In genomic region chr17:70653850-70654249, GRCh38 we compare ENCODE assay signal across 31 cellular contexts.
"Had no signal": no experiment of that assay in that cellular context is flagged by ENCODE, and none has a peak within 500 bp of the region (broad histone marks: within the 10 kb centered on the region; RNA-seq: fewer than 3 reads in every experiment).

No MANE protein-coding gene starts in this region.

- H3K27me3 ChIP-seq: brain microvascular endothelial cell, Peyer's patch, SJSA1 had no signal

- H3K27ac Mint-ChIP-seq: activated CD4-positive, alpha-beta T cell treated with anti-CD3 and anti-CD28 coated beads, Interleukin-2, amount 10 ng/mL, durations not matched to agents 7 days and 5 days; activated CD8-positive, alpha-beta T cell treated with anti-CD3 and anti-CD28 coated beads, Interleukin-2, amount 10 ng/mL, durations not matched to agents 7 days and 5 days; activated naive CD4-positive, alpha-beta T cell treated with anti-CD3 and anti-CD28 coated beads, Interleukin-2, amount 50 U/mL, for 72 hours; activated T-cell treated with anti-CD3 and anti-CD28 coated beads, Interleukin-2, amount 50 U/mL, for 24 hours; activated T-helper 2 cell treated with anti-CD3 and anti-CD28 coated beads, Interferon-gamma antibody, Interleukin-2, Interleukin-4, amounts not matched to agents 10 μg/mL and 5 μg/mL and 100 μg/mL, durations not matched to agents 14 hours and 24 hours and 36 hours; IgD-negative memory B cell; T-helper 1 cell treated with Interleukin-12 subunit alpha and Interleukin-12 subunit beta and Interleukin-4 antibody, amounts not matched to agents 30 μg/mL and 1 μg/mL, for 36 hours; T-helper 2 cell treated with Interferon-gamma antibody and Interleukin-4, amounts not matched to agents 5 μg/mL and 100 μg/mL, for 36 hours had no signal

- H3K9me3 Mint-ChIP-seq: activated CD4-positive, alpha-beta T cell treated with anti-CD3 and anti-CD28 coated beads, Interleukin-2, amount 10 ng/mL, durations not matched to agents 7 days and 5 days; activated naive CD4-positive, alpha-beta T cell treated with anti-CD3 and anti-CD28 coated beads, Interleukin-2, amount 50 U/mL, for 72 hours; activated T-cell treated with anti-CD3 and anti-CD28 coated beads, Interleukin-2, amount 50 U/mL, for 24 hours; activated T-helper 2 cell treated with anti-CD3 and anti-CD28 coated beads, Interferon-gamma antibody, Interleukin-2, Interleukin-4, amounts not matched to agents 10 μg/mL and 5 μg/mL and 100 μg/mL, durations not matched to agents 14 hours and 24 hours and 36 hours; IgD-negative memory B cell; T-helper 1 cell treated with Interleukin-12 subunit alpha and Interleukin-12 subunit beta and Interleukin-4 antibody, amounts not matched to agents 30 μg/mL and 1 μg/mL, for 36 hours; T-helper 2 cell treated with Interferon-gamma antibody and Interleukin-4, amounts not matched to agents 5 μg/mL and 100 μg/mL, for 36 hours had no signal

- H3K36me3 Mint-ChIP-seq: activated naive CD4-positive, alpha-beta T cell treated with anti-CD3 and anti-CD28 coated beads, Interleukin-2, amount 50 U/mL, for 72 hours; IgD-negative memory B cell had no signal

- H3K9ac ChIP-seq: KMS-11, SK-N-SH had no signal

- H3K27ac ChIP-seq: brain microvascular endothelial cell, KMS-11, Peyer's patch, SJSA1 had no signal

- H3K4me1 ChIP-seq: Peyer's patch, SJSA1 had no signal

- DNase-seq: activated CD4-positive, alpha-beta T cell treated with anti-CD3 and anti-CD28 coated beads, Interleukin-2, amount 10 ng/mL, durations not matched to agents 7 days and 5 days; activated CD4-positive, alpha-beta T cell treated with anti-CD3 and anti-CD28 coated beads, Interleukin-2, amount 50 U/mL, for 48 hours; activated CD8-positive, alpha-beta T cell treated with anti-CD3 and anti-CD28 coated beads, Interleukin-2, amount 10 ng/mL, durations not matched to agents 7 days and 5 days; activated gamma-delta T cell; activated naive CD4-positive, alpha-beta T cell treated with Interleukin-2 at 50 U/mL for 16 hours; activated T-cell treated with anti-CD3 and anti-CD28 coated beads, Interleukin-2, amount 50 U/mL, for 24 hours; brain microvascular endothelial cell; MM.1S; MV-4-11; NCI-H1092; NCI-H1417 treated with DMSO at 0.1 percent for 48 hours; NCI-H2029; NCI-H2107; NCI-H2171 treated with DMSO at 0.1 percent for 48 hours; NCI-H2227 treated with DMSO at 0.1 percent for 48 hours; NCI-H510A treated with DMSO at 0.1 percent for 48 hours; NCI-H526 treated with DMSO at 0.1 percent for 48 hours; NK-92 treated with Interleukin-12 subunit alpha and Interleukin-12 subunit beta, amount 100 ng/mL, for 24 hours; PC-3; Peyer's patch; RPMI8226; SHP77 treated with DMSO at 0.1 percent for 48 hours; SK-N-SH had no signal

- H3K27me3 Mint-ChIP-seq: activated CD4-positive, alpha-beta T cell treated with anti-CD3 and anti-CD28 coated beads, Interleukin-2, amount 10 ng/mL, durations not matched to agents 7 days and 5 days; activated T-cell treated with anti-CD3 and anti-CD28 coated beads, Interleukin-2, amount 50 U/mL, for 24 hours; central memory CD8-positive, alpha-beta T cell; IgD-negative memory B cell had no signal

- H3K9me3 ChIP-seq: Peyer's patch, SJSA1, SK-N-SH had no signal

- H3K36me3 ChIP-seq: brain microvascular endothelial cell, Peyer's patch, SJSA1 had no signal

- H3K4me3 Mint-ChIP-seq: activated CD4-positive, alpha-beta T cell treated with anti-CD3 and anti-CD28 coated beads, Interleukin-2, amount 10 ng/mL, durations not matched to agents 7 days and 5 days; activated CD8-positive, alpha-beta T cell treated with anti-CD3 and anti-CD28 coated beads, Interleukin-2, amount 10 ng/mL, durations not matched to agents 7 days and 5 days; activated T-cell treated with anti-CD3 and anti-CD28 coated beads, Interleukin-2, amount 50 U/mL, for 24 hours; central memory CD8-positive, alpha-beta T cell; IgD-negative memory B cell; T-helper 1 cell treated with Interleukin-12 subunit alpha and Interleukin-12 subunit beta and Interleukin-4 antibody, amounts not matched to agents 30 μg/mL and 1 μg/mL, for 36 hours; T-helper 2 cell treated with Interferon-gamma antibody and Interleukin-4, amounts not matched to agents 5 μg/mL and 100 μg/mL, for 36 hours had no signal

- H3K4me1 Mint-ChIP-seq: activated CD4-positive, alpha-beta T cell treated with anti-CD3 and anti-CD28 coated beads, Interleukin-2, amount 10 ng/mL, durations not matched to agents 7 days and 5 days; central memory CD8-positive, alpha-beta T cell had no signal

- H3K4me3 ChIP-seq: Peyer's patch, SJSA1 had no signal
